Comparison of ENCODE assay signal across 2 cellular contexts in the genomic region with DNA sequence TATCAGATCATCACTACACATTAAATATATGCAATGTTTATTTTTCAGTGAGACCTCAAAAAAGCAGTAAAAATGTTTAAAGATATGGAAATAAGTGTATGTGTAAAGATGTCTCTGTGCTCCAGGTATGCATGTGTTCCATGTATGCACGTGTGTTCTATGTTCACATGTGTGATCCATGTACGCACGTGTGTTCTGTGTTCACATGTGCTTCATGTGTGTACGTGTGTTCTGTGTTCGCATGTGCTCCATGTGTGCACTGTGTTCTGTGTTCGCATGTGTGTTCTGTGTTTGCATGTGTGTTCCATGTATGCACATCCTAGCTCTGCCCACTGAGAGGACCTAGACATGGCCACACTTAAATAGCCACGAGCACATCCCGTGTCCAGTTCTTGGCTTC.
TF ChIP-seq lines count a peak whose summit lies in the region.

No MANE protein-coding gene starts in this region.

TF ChIP-seq in GM12891, 5 proteins besides CTCF, POLR2A, EP300 and RAD21:
- TF ChIP-seq TAF1 (IDR thresholded peaks at IDR 0.05; ENCODE audit: low read depth, low read length): no peak
- TF ChIP-seq PAX5 (IDR thresholded peaks at IDR 0.05; ENCODE audit: insufficient read depth, low read length, severe bottlenecking): no peak
- TF ChIP-seq SPI1 (IDR thresholded peaks at IDR 0.05; ENCODE audit: low read depth, low read length): no peak
- TF ChIP-seq POLR2AphosphoS5 (IDR thresholded peaks at IDR 0.05; ENCODE audit: low read depth, low read length): no peak
- TF ChIP-seq POU2F2 (IDR thresholded peaks at IDR 0.05; ENCODE audit: low read depth, low read length): no peak

TF ChIP-seq in H1, 55 proteins besides CTCF, POLR2A, EP300 and RAD21:
- TF ChIP-seq RBBP5 (IDR thresholded peaks at IDR 0.05; ENCODE audit: borderline replicate concordance, low read depth, low read length) (no peak), JUND (IDR thresholded peaks at IDR 0.05; ENCODE audit: low read length) (no peak), KDM1A (IDR thresholded peaks at IDR 0.05; ENCODE audit: borderline replicate concordance, low read length) (no peak), KDM4A (IDR thresholded peaks at IDR 0.05; ENCODE audit: low read depth, low read length, severe bottlenecking) (no peak), TCF12 (IDR thresholded peaks at IDR 0.05; ENCODE audit: low read depth, low read length) (no peak), SP4 (IDR thresholded peaks at IDR 0.05; ENCODE audit: low read length) (no peak), SIRT6 (IDR thresholded peaks at IDR 0.05; ENCODE audit: low read length) (no peak), KDM5A (IDR thresholded peaks at IDR 0.05; ENCODE audit: low read length) (no peak), EGR1 (IDR thresholded peaks at IDR 0.05; ENCODE audit: borderline replicate concordance, low read depth, low read length) (no peak)
- TF ChIP-seq, protein P1, sequence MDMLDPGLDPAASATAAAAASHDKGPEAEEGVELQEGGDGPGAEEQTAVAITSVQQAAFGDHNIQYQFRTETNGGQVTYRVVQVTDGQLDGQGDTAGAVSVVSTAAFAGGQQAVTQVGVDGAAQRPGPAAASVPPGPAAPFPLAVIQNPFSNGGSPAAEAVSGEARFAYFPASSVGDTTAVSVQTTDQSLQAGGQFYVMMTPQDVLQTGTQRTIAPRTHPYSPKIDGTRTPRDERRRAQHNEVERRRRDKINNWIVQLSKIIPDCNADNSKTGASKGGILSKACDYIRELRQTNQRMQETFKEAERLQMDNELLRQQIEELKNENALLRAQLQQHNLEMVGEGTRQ (IDR thresholded peaks at IDR 0.05; ENCODE audit: low read length): no peak
